11 cellular contexts compared by ENCODE assay signal in genomic region chr7:134905375-134905774, GRCh38.
DNase-seq lines count a peak whose midpoint lies in the region; ATAC-seq and TF ChIP-seq lines count a peak whose summit lies in the region.
"Had no signal": no experiment of that assay in that cellular context is flagged by ENCODE, and none has a peak within 500 bp of the region (broad histone marks: within the 10 kb centered on the region; RNA-seq: fewer than 3 reads in every experiment).

No MANE protein-coding gene starts in this region.

- no peak overlapping the region for H4K91ac ChIP-seq in H9 (ENCODE audit: insufficient read length, low read depth, low read length)

- no peaks in the 10 kb centered on the region for H3K23me2 ChIP-seq in H9 (ENCODE audit: insufficient read length, low read depth, low read length, poor library complexity, severe bottlenecking)

- ATAC-seq in omental fat pad (ENCODE audit: low FRiP score) (peak; percentile 65), GM21786 (IDR thresholded peaks at IDR 0.05; ENCODE audit: unreplicated experiment) (no peak)

- no peak overlapping the region for H2AK5ac ChIP-seq in H9 (ENCODE audit: insufficient read length, low read length)

- H2AFZ ChIP-seq in H9 (ENCODE audit: low read length): no peak overlapping the region

- CTCF ChIA-PET in AG04449 (lab: Yijun Ruan, JAX): no interaction called here

- no peak overlapping the region for H3K56ac ChIP-seq in H9 (ENCODE audit: insufficient read length, low read depth, low read length)

- POLR2A ChIA-PET in AG04449 (lab: Yijun Ruan, JAX): interaction anchor here (0.6 kb wide), 1 partner anchor 10 kb away, joined by 3 read pairs; no protein-coding TSS in a partner anchor

- no peak overlapping the region for H3K18ac ChIP-seq in H9 (ENCODE audit: insufficient read length, low read depth, low read length)

- H3K4ac ChIP-seq in H9 (ENCODE audit: low read depth, low read length): no peak overlapping the region

- no peaks in the 10 kb centered on the region for H3K9me3 ChIP-seq in H9 (ENCODE audit: control insufficient read depth, low read depth, low read length)

- DNase-seq in AG04449 (ENCODE audit: low read depth, low spot score) (no peak), RKO (ENCODE audit: low spot score) (peak; percentile 30), fibroblast of gingiva (ENCODE audit: low read depth) (peak; percentile 87), omental fat pad (ENCODE audit: low spot score) (no peak), H9 (no peak), NCI-H2196 (lab: John Stamatoyannopoulos, UW; ENCODE audit: unreplicated experiment) (no peak)
- no peak for DNase-seq in activated CD4-positive, alpha-beta T cell treated with anti-CD3 and anti-CD28 coated beads for 4 hours
- DNase-seq: amygdala; CD8-positive, alpha-beta memory T cell; kidney glomerular epithelial cell had no signal

- no peak overlapping the region for H3K4me2 ChIP-seq in H9 (ENCODE audit: insufficient read depth, insufficient read length, low read length)

- H2BK15ac ChIP-seq in H9 (ENCODE audit: low read depth, low read length): no peak overlapping the region

- peak; percentile 18 for TF ChIP-seq CTCF in AG04449 (IDR thresholded peaks at IDR 0.05; ENCODE audit: insufficient read depth, low read length, missing control alignments)
- TF ChIP-seq CTCF in omental fat pad (IDR thresholded peaks at IDR 0.05): no peak
- no peak for TF ChIP-seq CTCF in H9 (conservative IDR thresholded peaks at IDR 0.05)

- no peaks in the 10 kb centered on the region; the same call in 1 of the 2 replicates for H3K79me2 ChIP-seq in H9 (ENCODE audit: insufficient read depth, low read length)

- no peaks in the 10 kb centered on the region for H3K27me3 Mint-ChIP-seq in H9 (ENCODE audit: low read depth)

- H3K4me1 ChIP-seq in H9 (ENCODE audit: insufficient read depth, low read length): peaks cover 2% of the 10 kb centered on the region; the same call in 1 of the 2 replicates

- H3K4me1 Mint-ChIP-seq in H9: peaks cover 5 to 13% of the 10 kb centered on the region in 2 experiments
- H3K4me1 Mint-ChIP-seq: CD8-positive, alpha-beta memory T cell had no signal

- H3K14ac ChIP-seq in H9 (ENCODE audit: insufficient read depth, low read length): no peak overlapping the region

- no peaks in the 10 kb centered on the region for H3K79me1 ChIP-seq in H9 (ENCODE audit: insufficient read depth, low read depth, low read length, poor library complexity, severe bottlenecking)

- H2BK5ac ChIP-seq in H9 (ENCODE audit: insufficient read length, low read length): no peak overlapping the region

- H4K8ac ChIP-seq in H9 (replicated peaks; ENCODE audit: insufficient read length, low read depth, low read length): no peak overlapping the region

- H2BK20ac ChIP-seq in H9 (ENCODE audit: low read depth, low read length, poor library complexity, severe bottlenecking): no peak overlapping the region

- H4K20me1 ChIP-seq in H9 (ENCODE audit: control insufficient read depth, insufficient read depth, insufficient read length): no peaks in the 10 kb centered on the region

- H3K4me3 ChIP-seq in AG04449 (ENCODE audit: low read depth, low read length): no peak overlapping the region

- H3K23ac ChIP-seq in H9 (ENCODE audit: insufficient read length, low read depth, low read length): no peak overlapping the region

- peaks cover 0 to 1% (median 0%) of the 10 kb centered on the region in 3 experiments; a peak in 1 of 7 replicates for H3K36me3 Mint-ChIP-seq in H9 (ENCODE audit: insufficient read depth in 1 of 3, low read depth in 3 of 3)
- H3K36me3 Mint-ChIP-seq: CD8-positive, alpha-beta memory T cell had no signal

- no peak overlapping the region for H3K4me3 Mint-ChIP-seq in H9

- no peak overlapping the region for H3K27ac ChIP-seq in H9 (ENCODE audit: insufficient read length, low read depth, low read length)

- peak overlapping the region in 1 of 3 experiments; percentile 47; a peak in 2 of 7 replicates for H3K27ac Mint-ChIP-seq in H9
- H3K27ac Mint-ChIP-seq: CD8-positive, alpha-beta memory T cell had no signal

- no CpG with 5 or more reads among the region's 2 CpGs for WGBS in H9 (ENCODE audit: extremely low coverage, insufficient read length, low lambda C conversion rate)

- H2BK120ac ChIP-seq in H9 (ENCODE audit: low read depth, low read length, poor library complexity, severe bottlenecking): no peak overlapping the region

- no peaks in the 10 kb centered on the region for H3K27me3 ChIP-seq in H9 (ENCODE audit: insufficient read depth, low read length)

- H4K5ac ChIP-seq in H9 (ENCODE audit: insufficient read length, low read depth, low read length): no peak overlapping the region

- no peak overlapping the region for H3K9ac ChIP-seq in H9 (ENCODE audit: extremely low read depth, insufficient read length, low read length)

- H3T11ph ChIP-seq in H9 (ENCODE audit: low read length): no peak overlapping the region

- H3K9me3 Mint-ChIP-seq in H9: no peaks in the 10 kb centered on the region
- H3K9me3 Mint-ChIP-seq: CD8-positive, alpha-beta memory T cell had no signal

- no peak overlapping the region for H2BK12ac ChIP-seq in H9 (ENCODE audit: insufficient read length, low read depth, low read length)

Comparison
In these comparisons a context has a peak if more than half of its experiments do, and no peak if none do; other contexts are left out.
1. DNase-seq: peak in RKO (single experiment) and fibroblast of gingiva (single experiment); none in AG04449 (single experiment), omental fat pad (single experiment), H9 (single experiment), NCI-H2196 (single experiment) and activated CD4-positive, alpha-beta T cell treated with anti-CD3 and anti-CD28 coated beads for 4 hours (0 of 2).